ENCODE assay signal across 17 cellular contexts in the genomic region with DNA sequence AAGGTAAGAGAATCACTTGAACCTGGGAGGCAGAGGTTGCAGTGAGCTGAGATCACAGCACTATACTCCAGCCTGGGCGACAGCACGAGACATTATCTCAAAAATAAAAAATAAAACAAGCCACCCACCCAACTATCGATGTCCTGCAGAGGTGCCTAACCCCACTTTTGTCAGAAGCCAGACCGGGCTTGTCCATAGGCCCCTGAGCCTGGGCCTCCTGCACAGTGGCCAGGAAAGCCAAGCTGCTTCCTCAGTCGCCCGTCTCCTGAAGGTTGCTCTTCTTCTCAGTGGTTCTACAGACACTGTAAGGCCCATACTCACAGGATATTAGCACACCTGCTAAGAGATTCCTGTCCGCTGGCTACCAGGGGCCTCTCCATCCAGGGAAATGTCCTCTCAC. TPM values are rescaled to one million over a fixed set of nuclear protein-coding genes. Genes with fewer than 3 reads are reported as not detected.
"Had no signal": no experiment of that assay in that cellular context is flagged by ENCODE, and none has a peak within 500 bp of the region (broad histone marks: within the 10 kb centered on the region; RNA-seq: fewer than 3 reads in every experiment).

No MANE protein-coding gene starts in this region.

- H3K27ac Mint-ChIP-seq: nephron progenitor cell; stimulated activated effector memory CD8-positive, alpha-beta T cell treated with anti-CD3 and anti-CD28 coated beads, Interleukin-12 subunit alpha, Interleukin-12 subunit beta, amount 100 ng/mL, for 72 hours had no signal

- H3K4me1 ChIP-seq: prostate gland had no signal

- H3K4me2 ChIP-seq: hepatocyte had no signal

- H3K4me3 ChIP-seq: coronary artery, esophagus squamous epithelium, hepatocyte, prostate gland, thyroid gland had no signal

- H3K9me3 ChIP-seq: esophagus squamous epithelium, prostate gland, suprapubic skin, thyroid gland had no signal

- H3K27ac ChIP-seq: coronary artery, esophagus squamous epithelium, hepatocyte, parathyroid adenoma, prostate gland, suprapubic skin, thyroid gland had no signal

- H3K4me3 Mint-ChIP-seq: nephron progenitor cell, type B pancreatic cell had no signal

- H3K79me2 ChIP-seq: hepatocyte, parathyroid adenoma had no signal

- H2AFZ ChIP-seq: hepatocyte had no signal

- H3K27me3 ChIP-seq: dorsolateral prefrontal cortex, thyroid gland had no signal

- H3K9ac ChIP-seq: parathyroid adenoma had no signal

- DNase-seq: esophagus squamous epithelium had no signal

- H3K9me3 Mint-ChIP-seq: stimulated activated effector memory CD8-positive, alpha-beta T cell treated with anti-CD3 and anti-CD28 coated beads, Interleukin-12 subunit alpha, Interleukin-12 subunit beta, amount 100 ng/mL, for 72 hours had no signal

- FAIRE-seq: urothelium cell line had no signal

RNA-seq across cellular contexts. Expression of a gene that starts 14.5 kb away (rescaled TPM):
- total RNA-seq: kidney epithelial cell, lung microvascular endothelial cell had no signal
- polyA plus RNA-seq: naive thymus-derived CD4-positive, alpha-beta T cell had no signal

RNA-seq across cellular contexts. Expression of a gene that starts 21.2 kb away (rescaled TPM):
- polyA plus RNA-seq: naive thymus-derived CD4-positive, alpha-beta T cell had no signal

RNA-seq across cellular contexts. Expression of a gene that starts 27.9 kb away (rescaled TPM):
- total RNA-seq: lung microvascular endothelial cell; naive thymus-derived CD4-positive, alpha-beta T cell; omental fat pad; prostate gland had no signal
- polyA plus RNA-seq: liver; naive thymus-derived CD4-positive, alpha-beta T cell had no signal
